Comparison of ENCODE assay signal across 1 cellular context in the genomic region with DNA sequence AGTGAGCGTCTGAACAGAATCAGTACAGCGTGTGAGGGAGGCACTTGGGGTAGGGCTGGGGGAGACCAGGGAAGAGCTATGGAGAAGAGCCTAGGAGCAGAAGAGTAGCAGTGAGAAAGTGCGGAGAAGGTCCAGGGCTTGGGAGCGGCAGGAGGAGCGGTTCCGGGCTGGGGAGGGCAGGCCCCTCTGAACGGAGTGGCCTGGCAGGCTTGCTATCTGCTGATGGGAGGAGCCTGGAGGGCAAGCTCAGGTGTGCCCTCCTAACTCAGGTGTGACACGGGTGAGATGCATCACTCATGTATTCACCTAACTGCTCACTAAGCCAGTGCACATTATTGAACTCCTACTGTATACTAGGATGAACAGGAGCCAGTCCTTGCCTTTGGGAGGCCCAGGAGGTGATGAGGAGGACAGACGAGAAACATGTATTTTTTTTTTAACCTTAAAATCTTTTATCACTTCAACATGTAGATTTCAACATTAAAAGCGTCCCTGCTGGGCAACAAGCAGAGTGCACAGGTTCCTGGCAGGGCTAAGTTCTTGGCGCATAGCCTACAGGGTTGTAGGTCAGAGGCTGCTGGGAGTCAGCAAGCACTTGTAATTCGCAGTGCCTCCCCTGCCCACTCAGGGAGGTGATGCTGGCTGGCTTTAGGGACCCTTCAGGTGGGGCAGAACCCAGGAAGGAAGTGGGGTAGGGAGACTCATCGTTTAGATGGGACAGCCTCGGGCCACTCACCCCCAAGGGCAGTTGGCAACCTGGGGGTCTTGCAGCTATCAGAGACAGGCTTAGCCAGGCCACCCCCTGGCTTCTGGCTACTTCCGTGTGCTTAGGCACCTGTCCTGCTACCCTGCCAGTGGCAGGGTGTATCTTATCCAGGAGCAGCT.
TF ChIP-seq lines count a peak whose summit lies in the region.

No MANE protein-coding gene starts in this region.

TF ChIP-seq in WTC11, 78 proteins besides CTCF, POLR2A, EP300 and RAD21 (continued from another document):
- TF ChIP-seq, protein P1, sequence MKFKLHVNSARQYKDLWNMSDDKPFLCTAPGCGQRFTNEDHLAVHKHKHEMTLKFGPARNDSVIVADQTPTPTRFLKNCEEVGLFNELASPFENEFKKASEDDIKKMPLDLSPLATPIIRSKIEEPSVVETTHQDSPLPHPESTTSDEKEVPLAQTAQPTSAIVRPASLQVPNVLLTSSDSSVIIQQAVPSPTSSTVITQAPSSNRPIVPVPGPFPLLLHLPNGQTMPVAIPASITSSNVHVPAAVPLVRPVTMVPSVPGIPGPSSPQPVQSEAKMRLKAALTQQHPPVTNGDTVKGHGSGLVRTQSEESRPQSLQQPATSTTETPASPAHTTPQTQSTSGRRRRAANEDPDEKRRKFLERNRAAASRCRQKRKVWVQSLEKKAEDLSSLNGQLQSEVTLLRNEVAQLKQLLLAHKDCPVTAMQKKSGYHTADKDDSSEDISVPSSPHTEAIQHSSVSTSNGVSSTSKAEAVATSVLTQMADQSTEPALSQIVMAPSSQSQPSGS (CRISPR knock-in tag; IDR thresholded peaks at IDR 0.05; ENCODE audit: borderline replicate concordance, low read depth): no peak
- no peak for TF ChIP-seq PRRX2 (CRISPR knock-in tag; IDR thresholded peaks at IDR 0.05)
